Comparison of ENCODE assay signal across 1 cellular context in the genomic region with DNA sequence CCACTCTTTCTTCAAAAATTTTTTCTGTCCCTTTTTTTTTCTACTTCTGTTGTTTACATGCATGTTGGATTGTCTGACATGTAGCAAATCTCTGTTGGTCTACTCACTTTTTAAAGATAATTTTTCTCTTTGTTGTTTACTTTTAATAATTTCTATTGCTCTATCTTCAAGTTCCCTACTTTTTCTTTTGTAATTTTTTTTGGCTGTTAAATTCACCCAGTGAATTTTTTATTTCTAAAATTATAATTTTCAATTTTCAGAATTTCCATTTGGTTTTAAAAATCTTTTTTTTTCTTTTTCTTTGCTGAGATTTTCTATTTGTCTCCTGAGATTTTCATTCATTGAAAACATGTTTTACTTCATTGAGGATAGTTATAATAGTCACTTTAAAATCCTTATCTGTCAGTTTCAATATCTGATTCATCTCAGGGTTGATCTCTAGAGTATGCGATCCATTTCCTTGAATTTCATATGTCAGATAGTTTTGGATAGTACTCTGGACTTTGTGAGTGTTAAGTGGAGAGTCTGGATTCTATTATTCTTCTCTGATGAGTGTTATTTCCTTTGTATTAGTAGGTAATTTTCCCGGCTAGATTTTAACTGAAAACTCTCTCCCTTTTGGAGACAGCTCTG.
TF ChIP-seq lines count a peak whose summit lies in the region.

No MANE protein-coding gene starts in this region.

TF ChIP-seq in HCT116, 20 proteins besides CTCF, POLR2A, EP300 and RAD21:
- TF ChIP-seq ZNF274 (IDR thresholded peaks at IDR 0.05; ENCODE audit: low read depth, low read length) (no peak), SP1 (IDR thresholded peaks at IDR 0.05; ENCODE audit: low read depth) (no peak), FOSL1 (IDR thresholded peaks at IDR 0.05; ENCODE audit: low read depth) (no peak), CBX3 (IDR thresholded peaks at IDR 0.05; ENCODE audit: low read depth) (no peak), SIN3A (IDR thresholded peaks at IDR 0.05; ENCODE audit: low read depth) (no peak), POLR2AphosphoS5 (IDR thresholded peaks at IDR 0.05; ENCODE audit: low read depth, low read length) (no peak), EGR1 (IDR thresholded peaks at IDR 0.05; ENCODE audit: low read depth) (no peak), CEBPB (IDR thresholded peaks at IDR 0.05; ENCODE audit: low read depth) (no peak), SRF (IDR thresholded peaks at IDR 0.05; ENCODE audit: low read depth) (no peak), EZH2 (IDR thresholded peaks at IDR 0.05) (no peak), ELF1 (IDR thresholded peaks at IDR 0.05; ENCODE audit: borderline replicate concordance, low read depth) (no peak), EZH2phosphoT487 (IDR thresholded peaks at IDR 0.05; ENCODE audit: borderline replicate concordance) (no peak), ZFX (IDR thresholded peaks at IDR 0.05) (no peak), TCF7L2 (IDR thresholded peaks at IDR 0.05; ENCODE audit: borderline replicate concordance, extremely low read depth, insufficient read depth, insufficient read length) (no peak), YY1 (IDR thresholded peaks at IDR 0.05; ENCODE audit: extremely low read depth, insufficient replicate concordance, low read depth, low read length) (no peak), JUND (IDR thresholded peaks at IDR 0.05) (no peak)
- TF ChIP-seq, protein P1, sequence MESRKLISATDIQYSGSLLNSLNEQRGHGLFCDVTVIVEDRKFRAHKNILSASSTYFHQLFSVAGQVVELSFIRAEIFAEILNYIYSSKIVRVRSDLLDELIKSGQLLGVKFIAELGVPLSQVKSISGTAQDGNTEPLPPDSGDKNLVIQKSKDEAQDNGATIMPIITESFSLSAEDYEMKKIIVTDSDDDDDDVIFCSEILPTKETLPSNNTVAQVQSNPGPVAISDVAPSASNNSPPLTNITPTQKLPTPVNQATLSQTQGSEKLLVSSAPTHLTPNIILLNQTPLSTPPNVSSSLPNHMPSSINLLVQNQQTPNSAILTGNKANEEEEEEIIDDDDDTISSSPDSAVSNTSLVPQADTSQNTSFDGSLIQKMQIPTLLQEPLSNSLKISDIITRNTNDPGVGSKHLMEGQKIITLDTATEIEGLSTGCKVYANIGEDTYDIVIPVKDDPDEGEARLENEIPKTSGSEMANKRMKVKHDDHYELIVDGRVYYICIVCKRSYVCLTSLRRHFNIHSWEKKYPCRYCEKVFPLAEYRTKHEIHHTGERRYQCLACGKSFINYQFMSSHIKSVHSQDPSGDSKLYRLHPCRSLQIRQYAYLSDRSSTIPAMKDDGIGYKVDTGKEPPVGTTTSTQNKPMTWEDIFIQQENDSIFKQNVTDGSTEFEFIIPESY (IDR thresholded peaks at IDR 0.05; ENCODE audit: extremely low read depth, insufficient replicate concordance, low read length) = no peak
- TF ChIP-seq, protein P2, sequence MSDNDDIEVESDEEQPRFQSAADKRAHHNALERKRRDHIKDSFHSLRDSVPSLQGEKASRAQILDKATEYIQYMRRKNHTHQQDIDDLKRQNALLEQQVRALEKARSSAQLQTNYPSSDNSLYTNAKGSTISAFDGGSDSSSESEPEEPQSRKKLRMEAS (IDR thresholded peaks at IDR 0.05) = no peak
- TF ChIP-seq, protein P3, sequence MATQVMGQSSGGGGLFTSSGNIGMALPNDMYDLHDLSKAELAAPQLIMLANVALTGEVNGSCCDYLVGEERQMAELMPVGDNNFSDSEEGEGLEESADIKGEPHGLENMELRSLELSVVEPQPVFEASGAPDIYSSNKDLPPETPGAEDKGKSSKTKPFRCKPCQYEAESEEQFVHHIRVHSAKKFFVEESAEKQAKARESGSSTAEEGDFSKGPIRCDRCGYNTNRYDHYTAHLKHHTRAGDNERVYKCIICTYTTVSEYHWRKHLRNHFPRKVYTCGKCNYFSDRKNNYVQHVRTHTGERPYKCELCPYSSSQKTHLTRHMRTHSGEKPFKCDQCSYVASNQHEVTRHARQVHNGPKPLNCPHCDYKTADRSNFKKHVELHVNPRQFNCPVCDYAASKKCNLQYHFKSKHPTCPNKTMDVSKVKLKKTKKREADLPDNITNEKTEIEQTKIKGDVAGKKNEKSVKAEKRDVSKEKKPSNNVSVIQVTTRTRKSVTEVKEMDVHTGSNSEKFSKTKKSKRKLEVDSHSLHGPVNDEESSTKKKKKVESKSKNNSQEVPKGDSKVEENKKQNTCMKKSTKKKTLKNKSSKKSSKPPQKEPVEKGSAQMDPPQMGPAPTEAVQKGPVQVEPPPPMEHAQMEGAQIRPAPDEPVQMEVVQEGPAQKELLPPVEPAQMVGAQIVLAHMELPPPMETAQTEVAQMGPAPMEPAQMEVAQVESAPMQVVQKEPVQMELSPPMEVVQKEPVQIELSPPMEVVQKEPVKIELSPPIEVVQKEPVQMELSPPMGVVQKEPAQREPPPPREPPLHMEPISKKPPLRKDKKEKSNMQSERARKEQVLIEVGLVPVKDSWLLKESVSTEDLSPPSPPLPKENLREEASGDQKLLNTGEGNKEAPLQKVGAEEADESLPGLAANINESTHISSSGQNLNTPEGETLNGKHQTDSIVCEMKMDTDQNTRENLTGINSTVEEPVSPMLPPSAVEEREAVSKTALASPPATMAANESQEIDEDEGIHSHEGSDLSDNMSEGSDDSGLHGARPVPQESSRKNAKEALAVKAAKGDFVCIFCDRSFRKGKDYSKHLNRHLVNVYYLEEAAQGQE (IDR thresholded peaks at IDR 0.05; ENCODE audit: low read depth) = no peak
- TF ChIP-seq, protein P4, sequence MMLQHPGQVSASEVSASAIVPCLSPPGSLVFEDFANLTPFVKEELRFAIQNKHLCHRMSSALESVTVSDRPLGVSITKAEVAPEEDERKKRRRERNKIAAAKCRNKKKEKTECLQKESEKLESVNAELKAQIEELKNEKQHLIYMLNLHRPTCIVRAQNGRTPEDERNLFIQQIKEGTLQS (IDR thresholded peaks at IDR 0.05) = no peak
